ENCODE assay signal across 13 cellular contexts in genomic region chr4:139886798-139887197, GRCh38.
DNase-seq lines count a peak whose midpoint lies in the region; ATAC-seq and FAIRE-seq lines count a peak whose summit lies in the region.
"Had no signal": no experiment of that assay in that cellular context is flagged by ENCODE, and none has a peak within 500 bp of the region (broad histone marks: within the 10 kb centered on the region; RNA-seq: fewer than 3 reads in every experiment).

No MANE protein-coding gene starts in this region.

- peaks cover 13% of the 10 kb centered on the region for H3F3A ChIP-seq in GM23248 (ENCODE audit: insufficient read depth)

- H3K9ac ChIP-seq in GM23248 (peak overlapping the region; percentile 28; the same call in 1 of the 2 replicates), adipocyte (ENCODE audit: low read length) (peak overlapping the region; percentile 27)

- H3K27me3 ChIP-seq in GM23248 (replicated peaks; ENCODE audit: insufficient read depth) (no peaks in the 10 kb centered on the region), adipocyte (replicated peaks; ENCODE audit: control insufficient read depth, insufficient read depth, low read length) (no peaks in the 10 kb centered on the region)

- H3K9me3 ChIP-seq in GM23248 (ENCODE audit: low read depth) (no peaks in the 10 kb centered on the region), adipocyte (ENCODE audit: control insufficient read depth, low read length) (peaks cover 2% of the 10 kb centered on the region)

- H3K36me3 ChIP-seq in GM23248 (ENCODE audit: low read depth) = no peaks in the 10 kb centered on the region
- no peaks in the 10 kb centered on the region for H3K36me3 ChIP-seq in adipocyte (ENCODE audit: control insufficient read depth, insufficient read depth, low read length, severe bottlenecking)

- peak overlapping the region; percentile 61 for H3K4me2 ChIP-seq in GM23248 (ENCODE audit: unreplicated experiment)

- no peaks in the 10 kb centered on the region for H3K79me2 ChIP-seq in GM23248 (ENCODE audit: insufficient read depth)

- no peaks in the 10 kb centered on the region for H3K9me2 ChIP-seq in GM23248 (ENCODE audit: insufficient read depth)

- H3K4me1 ChIP-seq in GM23248 (ENCODE audit: insufficient read depth) (peaks cover 23% of the 10 kb centered on the region), adipocyte (ENCODE audit: control insufficient read depth, insufficient read depth, low read length) (peaks cover 18% of the 10 kb centered on the region)

- peak; percentile 88 for FAIRE-seq in islet of Langerhans (lab: Jason Lieb, UNC)

- H3K27ac ChIP-seq in GM23248 = no peak overlapping the region
- peak overlapping the region in 18 of 21 experiments; percentile 6 to 82 (median 64) for H3K27ac ChIP-seq in skin epidermis
- H3K27ac ChIP-seq in substantia nigra (ENCODE audit: low read depth, low read length, poor library complexity, severe bottlenecking) = no peak overlapping the region

- peak overlapping the region; percentile 64 for H2AFZ ChIP-seq in GM23248

- H3K4me3 ChIP-seq in GM23248 = peak overlapping the region; percentile 41
- H3K4me3 ChIP-seq in adipocyte (ENCODE audit: low read length) = peak overlapping the region; percentile 54
- peak overlapping the region in 2 of 7 experiments; percentile 3 to 32 for H3K4me3 ChIP-seq in skin epidermis

- DNase-seq in GM23248 (no peak), adipocyte (ENCODE audit: low read depth) (peak; percentile 38), substantia nigra (lab: John Stamatoyannopoulos, UW) (no peak)
- DNase-seq in stimulated activated naive CD8-positive, alpha-beta T cell treated with anti-CD3 and anti-CD28 coated beads, Interleukin-15, Interleukin-2, amounts not matched to agents 100 U/mL and 50 U/mL, for 24 hours = no peak
- DNase-seq: activated CD4-positive, CD25-positive, alpha-beta regulatory T cell treated with anti-CD3 and anti-CD28 coated beads, Interleukin-2, amount 50 U/mL, for 72 hours; activated T-cell treated with anti-CD3 and anti-CD28 coated beads, Interleukin-2, amount 50 U/mL, for 48 hours; CD4-positive, alpha-beta T cell; naive thymus-derived CD8-positive, alpha-beta T cell; NCI-H446 treated with DMSO at 0.1 percent for 48 hours had no signal

- H4K20me1 ChIP-seq in GM23248 (ENCODE audit: insufficient read depth) = no peaks in the 10 kb centered on the region

- ATAC-seq in stimulated activated naive CD8-positive, alpha-beta T cell treated with anti-CD3 and anti-CD28 coated beads, Interleukin-15, Interleukin-2, amounts not matched to agents 100 U/mL and 50 U/mL, for 24 hours = no peak
- ATAC-seq in GM19395 (IDR thresholded peaks at IDR 0.05; ENCODE audit: unreplicated experiment) (no peak), GM18873 (IDR thresholded peaks at IDR 0.05; ENCODE audit: low FRiP score, unreplicated experiment) (no peak)
- ATAC-seq: naive thymus-derived CD8-positive, alpha-beta T cell had no signal

- in situ Hi-C loops in GM23248 (cut with MboI) = no loop called here

- 68% methylated on average over 8 of the region's 8 CpGs for WGBS in GM23248 (ENCODE audit: low coverage in 1 of 2, low lambda C conversion rate in 2 of 2, missing lambda C conversion rate in 2 of 2), 2 experiments

Comparison
In these comparisons a context has a peak if more than half of its experiments do, and no peak if none do; other contexts are left out.
1. H3K27ac ChIP-seq: peak in skin epidermis (18 of 21); none in GM23248 (single experiment) and substantia nigra (single experiment).